In the genomic region with DNA sequence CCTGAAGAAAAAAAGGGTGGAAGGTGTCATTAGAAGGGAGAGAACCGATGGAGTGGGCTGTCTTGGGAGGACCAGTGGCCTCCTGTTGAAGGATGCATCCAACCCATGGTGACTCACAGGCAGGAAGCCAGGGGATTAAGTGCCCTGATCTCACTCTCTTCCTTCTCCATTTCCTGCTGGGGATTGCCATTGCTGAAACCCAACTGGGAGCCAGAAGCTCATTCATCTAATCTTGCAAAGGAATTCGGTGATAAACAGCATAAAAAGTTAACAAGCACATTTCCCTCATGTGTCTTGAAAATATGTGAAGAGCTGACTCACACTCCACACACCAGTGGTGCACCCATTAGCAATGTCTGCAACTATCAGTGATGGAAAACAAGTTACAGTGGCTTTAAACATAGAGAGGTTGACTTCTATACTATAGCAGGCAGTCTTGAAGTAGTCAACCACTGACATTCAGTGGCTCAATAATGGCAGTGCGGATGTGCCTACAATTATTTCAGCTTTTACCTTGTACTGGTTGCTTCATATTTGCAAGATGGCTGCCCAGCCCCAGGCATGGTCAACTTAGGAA, we compare ENCODE assay signal across 9 cellular contexts. TPM values are rescaled to one million over a fixed set of nuclear protein-coding genes. Genes with fewer than 3 reads are reported as not detected.
DNase-seq lines count a peak whose midpoint lies in the region; ATAC-seq, FAIRE-seq and TF ChIP-seq lines count a peak whose summit lies in the region.
"Had no signal": no experiment of that assay in that cellular context is flagged by ENCODE, and none has a peak within 500 bp of the region (broad histone marks: within the 10 kb centered on the region; RNA-seq: fewer than 3 reads in every experiment).

No MANE protein-coding gene starts in this region.

- no peak overlapping the region for H3K4me2 ChIP-seq in neuronal stem cell (ENCODE audit: insufficient read depth, low read length, poor library complexity, severe bottlenecking)

- H3K36me3 ChIP-seq in ACC112 (ENCODE audit: insufficient read depth, low read length) (no peaks in the 10 kb centered on the region), HUES48 (ENCODE audit: control insufficient read depth, insufficient read depth, low read length) (no peaks in the 10 kb centered on the region), brain microvascular endothelial cell (replicated peaks) (no peaks in the 10 kb centered on the region), neuronal stem cell (replicated peaks in 1 of 2; ENCODE audit: control insufficient read depth in 2 of 2, insufficient read depth in 2 of 2, low read length in 2 of 2) (no peaks in the 10 kb centered on the region)

- H3K79me2 ChIP-seq in ACC112 (ENCODE audit: control insufficient read depth, insufficient read depth, low read length, unreplicated experiment): no peaks in the 10 kb centered on the region

- H3K23ac ChIP-seq in neuronal stem cell (ENCODE audit: low read depth, low read length, poor library complexity): no peak overlapping the region

- WGBS in neuronal stem cell (ENCODE audit: extremely low coverage in 2 of 2, insufficient read length in 2 of 2, insufficient replicate concordance in 1 of 2), 2 donors: no CpG with 5 or more reads among the region's 3 CpGs

- H2AK5ac ChIP-seq in neuronal stem cell (ENCODE audit: low read depth, low read length): no peak overlapping the region

- H3K9ac ChIP-seq in HUES48 (ENCODE audit: low read depth, low read length): no peak overlapping the region
- no peak overlapping the region for H3K9ac ChIP-seq in neuronal stem cell (ENCODE audit: low read depth, low read length, poor library complexity)

- H4K91ac ChIP-seq in neuronal stem cell (ENCODE audit: low read depth, low read length, poor library complexity): no peak overlapping the region

- H2BK5ac ChIP-seq in neuronal stem cell (ENCODE audit: low read length): no peak overlapping the region

- no peaks in the 10 kb centered on the region for H3K27me3 ChIP-seq in ACC112 (ENCODE audit: insufficient read depth, low read length)
- no peaks in the 10 kb centered on the region for H3K27me3 ChIP-seq in HUES48 (ENCODE audit: control insufficient read depth, insufficient read depth, low read length)
- H3K27me3 ChIP-seq in brain microvascular endothelial cell (replicated peaks): no peaks in the 10 kb centered on the region
- no peaks in the 10 kb centered on the region for H3K27me3 ChIP-seq in neuronal stem cell (ENCODE audit: control insufficient read depth in 3 of 3, insufficient read depth in 3 of 3, low read depth in 1 of 3, low read length in 3 of 3)

- no peak overlapping the region for H4K8ac ChIP-seq in neuronal stem cell (ENCODE audit: low read depth, low read length)

- no peak for TF ChIP-seq POLR2A in GM12892 (IDR thresholded peaks at IDR 0.05; ENCODE audit: low read depth, low read length)

- H3K9me3 ChIP-seq in HUES48 (ENCODE audit: control insufficient read depth, insufficient read depth, low read length) (no peaks in the 10 kb centered on the region), neuronal stem cell (replicated peaks in 1 of 2; ENCODE audit: control insufficient read depth in 2 of 2, insufficient read depth in 1 of 2, low read depth in 1 of 2, low read length in 2 of 2) (no peaks in the 10 kb centered on the region)

- no peak overlapping the region for H2BK12ac ChIP-seq in neuronal stem cell (ENCODE audit: low read length)

- H2AFZ ChIP-seq in ACC112 (ENCODE audit: low read length, unreplicated experiment): peak overlapping the region; percentile 6
- no peak overlapping the region for H2AFZ ChIP-seq in neuronal stem cell (ENCODE audit: low read length)

- H3K4me3 ChIP-seq in ACC112 (ENCODE audit: low read depth, low read length) (no peak overlapping the region), HUES48 (ENCODE audit: low read depth, low read length) (no peak overlapping the region), brain microvascular endothelial cell (ENCODE audit: low read depth, low read length) (no peak overlapping the region), neuronal stem cell (ENCODE audit: low read length in 2 of 2) (no peak overlapping the region)

- H3K27ac ChIP-seq in ACC112 (ENCODE audit: low read depth, low read length): peak overlapping the region; percentile 85
- peak overlapping the region; percentile 77 for H3K27ac ChIP-seq in HUES48 (ENCODE audit: low read depth, low read length)
- H3K27ac ChIP-seq in brain microvascular endothelial cell: peak overlapping the region; percentile 32
- H3K27ac ChIP-seq in neuronal stem cell (replicated peaks; ENCODE audit: low read length): no peak overlapping the region

- H2BK120ac ChIP-seq in neuronal stem cell (ENCODE audit: low read depth, low read length): no peak overlapping the region

- no peak overlapping the region for H3K18ac ChIP-seq in neuronal stem cell (ENCODE audit: low read length)

- no peak overlapping the region for H3K4ac ChIP-seq in neuronal stem cell (ENCODE audit: low read length)

- in situ Hi-C loops in brain microvascular endothelial cell (cut with HindIII; ENCODE audit: low pct_ligation_motif_present, low sequenced_read_pairs): no loop called here

- peaks cover 25% of the 10 kb centered on the region for H3K4me1 ChIP-seq in ACC112 (ENCODE audit: control insufficient read depth, insufficient read depth, low read length, unreplicated experiment)
- peaks cover 11% of the 10 kb centered on the region for H3K4me1 ChIP-seq in HUES48 (ENCODE audit: control insufficient read depth, insufficient read depth, low read length)
- peaks cover 0 to 1% of the 10 kb centered on the region in 2 donors for H3K4me1 ChIP-seq in neuronal stem cell (ENCODE audit: control insufficient read depth in 2 of 2, insufficient read depth in 1 of 2, low read depth in 1 of 2, low read length in 2 of 2)

- DNase-seq in brain microvascular endothelial cell (peak; percentile 92), left lobe of liver (ENCODE audit: low spot score) (no peak), mesenteric fat pad (ENCODE audit: low spot score) (no peak), GM12892 (ENCODE audit: insufficient read length) (no peak), neuronal stem cell (ENCODE audit: low spot score) (no peak)
- DNase-seq: effector CD4-positive, alpha-beta T cell had no signal

- no peaks in the 10 kb centered on the region for H3K79me1 ChIP-seq in neuronal stem cell (ENCODE audit: low read depth, low read length)

- no peak overlapping the region for H2BK15ac ChIP-seq in neuronal stem cell (ENCODE audit: low read length)

- FAIRE-seq in GM12892 (lab: Jason Lieb, UNC): no peak

- peak; percentile 21 for ATAC-seq in left lobe of liver
- no peak for ATAC-seq in HG03439 (IDR thresholded peaks at IDR 0.05; ENCODE audit: unreplicated experiment)

- no peak overlapping the region for H3K14ac ChIP-seq in neuronal stem cell (ENCODE audit: low read length)

- TF ChIP-seq CTCF in brain microvascular endothelial cell (IDR thresholded peaks at IDR 0.05; ENCODE audit: low read depth, low read length, missing control alignments): no peak

RNA-seq across cellular contexts. Expression of a gene that starts 12.8 kb away (rescaled TPM):
- total RNA-seq in left lobe of liver: 9.0 TPM
- 130 TPM for total RNA-seq in mesenteric fat pad
- polyA plus RNA-seq in GM12892 (2012; ENCODE audit: missing spikeins): 14.0 TPM
- polyA plus RNA-seq in neuronal stem cell (2013, experiment 1 of 2): 4.6 TPM
- polyA plus RNA-seq in neuronal stem cell (2013, experiment 2 of 2): 4.5 TPM

RNA-seq across cellular contexts. Expression of a gene that starts 26.2 kb away (rescaled TPM):
- not detected for total RNA-seq in left lobe of liver
- 0.10 TPM for total RNA-seq in mesenteric fat pad
- 0.89 TPM for polyA plus RNA-seq in GM12892 (2012; ENCODE audit: missing spikeins)
- not detected for polyA plus RNA-seq in neuronal stem cell (2013, experiment 1 of 2)
- polyA plus RNA-seq in neuronal stem cell (2013, experiment 2 of 2): 0.01 TPM

RNA-seq across cellular contexts. Expression of a gene that starts 58.7 kb away (rescaled TPM):
- total RNA-seq in left lobe of liver (2.3 TPM), mesenteric fat pad (3.1 TPM)
- polyA plus RNA-seq in GM12892 (2012; ENCODE audit: missing spikeins): 3.8 TPM
- polyA plus RNA-seq in neuronal stem cell (2013, experiment 1 of 2): 4.3 TPM
- 4.8 TPM for polyA plus RNA-seq in neuronal stem cell (2013, experiment 2 of 2)

RNA-seq across cellular contexts. Expression of a gene that starts 58.8 kb away (rescaled TPM):
- total RNA-seq in left lobe of liver (39.4 TPM), mesenteric fat pad (58.7 TPM)
- polyA plus RNA-seq in GM12892 (2012; ENCODE audit: missing spikeins): 24.0 TPM
- 18.3 TPM for polyA plus RNA-seq in neuronal stem cell (2013, experiment 1 of 2)
- polyA plus RNA-seq in neuronal stem cell (2013, experiment 2 of 2): 18.3 TPM

Comparison
In these comparisons a context has a peak if more than half of its experiments do, and no peak if none do; other contexts are left out.
1. RNA of a gene that starts 12.8 kb away (total RNA-seq): 130 TPM in mesenteric fat pad (single experiment); 9.0 TPM in left lobe of liver (single experiment); every median in the first group is over 10 times any median in the second.